In the genomic region with DNA sequence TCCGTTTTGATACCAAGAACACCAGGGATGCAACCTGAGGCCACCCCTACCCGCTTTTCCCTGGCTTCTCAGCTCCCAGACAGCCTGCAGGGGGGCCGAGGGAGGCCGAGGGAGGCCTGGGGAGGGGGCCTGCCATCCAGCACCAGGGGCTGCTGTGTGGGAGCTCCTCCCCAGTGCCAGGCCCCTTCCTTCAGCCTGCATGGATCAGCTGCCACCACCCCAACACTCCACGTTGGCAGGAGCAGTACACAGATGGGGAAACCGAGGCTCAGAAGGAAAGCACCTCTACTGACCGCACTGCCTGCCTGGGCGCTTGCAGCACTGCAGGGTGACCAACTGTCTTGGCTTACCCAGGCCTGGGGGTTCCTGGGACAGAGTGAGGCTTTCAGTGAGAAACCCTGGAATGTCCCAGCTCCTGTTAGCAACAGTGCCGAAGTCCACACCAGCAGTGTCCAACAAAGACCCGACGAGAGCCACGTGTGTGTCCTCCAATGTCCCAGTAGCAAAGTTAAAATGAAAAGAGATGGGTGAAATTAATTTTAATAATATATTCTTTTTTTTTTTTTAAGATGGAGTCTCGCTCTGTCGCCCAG, we compare ENCODE assay signal across 7 cellular contexts. TPM values are rescaled to one million over a fixed set of nuclear protein-coding genes. Genes with fewer than 3 reads are reported as not detected.
"Had no signal": no experiment of that assay in that cellular context is flagged by ENCODE, and none has a peak within 500 bp of the region (broad histone marks: within the 10 kb centered on the region; RNA-seq: fewer than 3 reads in every experiment).

No MANE protein-coding gene starts in this region.

- H3K4me2 ChIP-seq: GM23338 had no signal

- ATAC-seq: GM23338, HCT116 had no signal

- H3K4me3 ChIP-seq: GM23338, HAP-1 had no signal

- H3K36me3 ChIP-seq: HAP-1 had no signal

- H3K9me3 ChIP-seq: HAP-1 had no signal

- H2AFZ ChIP-seq: GM23338 had no signal

- DNase-seq: HFFc6, KBM-7 had no signal

RNA-seq across cellular contexts. Expression of gene NECAB2, which starts 20.3 kb away (rescaled TPM):
- total RNA-seq: HT-29 had no signal
- polyA plus RNA-seq: IgD-negative memory B cell had no signal
